ENCODE assay signal across 14 cellular contexts in the genomic region with DNA sequence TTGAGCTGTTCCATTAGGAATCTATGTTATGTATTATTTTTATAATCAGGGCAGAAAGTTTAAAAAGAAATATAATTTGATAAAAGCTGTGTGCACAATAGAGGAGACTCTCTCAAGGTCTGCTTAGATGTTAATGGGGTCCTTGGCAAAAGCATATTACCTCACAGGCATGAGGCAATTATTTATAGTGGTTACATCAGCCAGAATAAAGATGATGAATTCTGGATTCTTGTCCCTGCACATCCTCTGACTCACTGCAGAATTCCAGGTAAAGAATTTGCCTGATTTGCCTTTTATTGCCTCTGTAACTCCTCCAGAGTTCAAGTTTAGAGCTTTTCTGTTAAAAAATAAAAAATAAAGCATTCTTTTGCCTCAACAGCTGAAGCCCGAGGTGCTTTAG.
DNase-seq lines count a peak whose midpoint lies in the region; ATAC-seq and TF ChIP-seq lines count a peak whose summit lies in the region.
"Had no signal": no experiment of that assay in that cellular context is flagged by ENCODE, and none has a peak within 500 bp of the region (broad histone marks: within the 10 kb centered on the region; RNA-seq: fewer than 3 reads in every experiment).

No MANE protein-coding gene starts in this region.

- H3K27me3 Mint-ChIP-seq in type B pancreatic cell = no peaks in the 10 kb centered on the region

- no peaks in the 10 kb centered on the region for H3K9me3 ChIP-seq in right cardiac atrium (ENCODE audit: control insufficient read depth, low read length)
- no peaks in the 10 kb centered on the region for H3K9me3 ChIP-seq in SK-N-MC (ENCODE audit: low read depth, low read length)
- no peaks in the 10 kb centered on the region for H3K9me3 ChIP-seq in gastroesophageal sphincter
- H3K9me3 ChIP-seq: Peyer's patch, uterus had no signal

- no peak for TF ChIP-seq EP300 in gastroesophageal sphincter (IDR thresholded peaks at IDR 0.05)

- TF ChIP-seq POLR2A in gastroesophageal sphincter (IDR thresholded peaks at IDR 0.05) = no peak

- H3K27ac Mint-ChIP-seq in type B pancreatic cell = peak overlapping the region; percentile 75
- H3K27ac Mint-ChIP-seq: naive B cell had no signal

- TF ChIP-seq CTCF in fibroblast of mammary gland (conservative IDR thresholded peaks at IDR 0.05; ENCODE audit: control insufficient read depth, insufficient read depth, low read depth, low read length) (no peak), type B pancreatic cell (conservative IDR thresholded peaks at IDR 0.05) (no peak), gastroesophageal sphincter (IDR thresholded peaks at IDR 0.05) (no peak)

- H3K4me1 ChIP-seq in right cardiac atrium (ENCODE audit: control insufficient read depth, insufficient read depth, low read length) (peaks cover 6% of the 10 kb centered on the region), gastroesophageal sphincter (no peaks in the 10 kb centered on the region)
- H3K4me1 ChIP-seq: Peyer's patch, uterus had no signal

- H3K36me3 ChIP-seq in SK-N-MC (ENCODE audit: insufficient read depth, low read length) (no peaks in the 10 kb centered on the region), gastroesophageal sphincter (no peaks in the 10 kb centered on the region)
- H3K36me3 ChIP-seq: Peyer's patch, uterus had no signal

- H3K4me3 ChIP-seq in right cardiac atrium (ENCODE audit: low read length) (no peak overlapping the region), SK-N-MC (peak overlapping the region; percentile 10; the same call in 1 of the 2 replicates), fibroblast of mammary gland (ENCODE audit: control insufficient read depth, low read depth, low read length) (no peak overlapping the region), gastroesophageal sphincter (no peak overlapping the region)
- H3K4me3 ChIP-seq: Peyer's patch, uterus had no signal

- H3K4me3 Mint-ChIP-seq in type B pancreatic cell = no peak overlapping the region
- H3K4me3 Mint-ChIP-seq: naive B cell had no signal

- H3K4me1 Mint-ChIP-seq in type B pancreatic cell (ENCODE audit: unreplicated experiment) = peaks cover 4% of the 10 kb centered on the region
- H3K4me1 Mint-ChIP-seq: naive B cell had no signal

- peaks cover under 1% of the 10 kb centered on the region for H3K9me3 Mint-ChIP-seq in type B pancreatic cell

- DNase-seq in left cardiac atrium (no peak), right cardiac atrium (no peak), SK-N-MC (ENCODE audit: low read depth, low spot score) (peak; percentile 45), fibroblast of mammary gland (ENCODE audit: low read depth) (peak; percentile 46), type B pancreatic cell (ENCODE audit: extremely low spot score, unreplicated experiment) (no peak), NCI-H1417 (lab: John Stamatoyannopoulos, UW) (no peak), NCI-H526 treated with DMSO at 0.1 percent for 48 hours (lab: John Stamatoyannopoulos, UW) (no peak)
- DNase-seq: aorta, naive B cell, NCI-H1930, Peyer's patch, small intestine, uterus had no signal

- WGBS in right cardiac atrium = 91% methylated on average over 1 of the region's 1 CpG
- 53 to 100% methylated on average over 1 of the region's 1 CpG for WGBS in gastroesophageal sphincter (ENCODE audit: low coverage in 1 of 2), 2 donors

- peak overlapping the region; percentile 66 for H3K9ac ChIP-seq in SK-N-MC (ENCODE audit: insufficient read length)

- intact Hi-C loops in left cardiac atrium (cut with DNase I) = no loop called here
- intact Hi-C loops in right cardiac atrium (cut with DNase I) = no loop called here

- no peaks in the 10 kb centered on the region for H3K27me3 ChIP-seq in right cardiac atrium (ENCODE audit: control insufficient read depth, insufficient read depth)
- no peaks in the 10 kb centered on the region for H3K27me3 ChIP-seq in gastroesophageal sphincter
- H3K27me3 ChIP-seq: Peyer's patch, uterus had no signal

- H3K27ac ChIP-seq in right cardiac atrium (ENCODE audit: low read length) (no peak overlapping the region), SK-N-MC (peak overlapping the region; percentile 52; the same call in 1 of the 2 replicates), gastroesophageal sphincter (no peak overlapping the region)
- H3K27ac ChIP-seq: Peyer's patch had no signal

- ATAC-seq in left cardiac atrium (peak; percentile 23 to 80), right cardiac atrium (no peak), gastroesophageal sphincter (no peak)

- no peaks in the 10 kb centered on the region for H3K36me3 Mint-ChIP-seq in type B pancreatic cell
- H3K36me3 Mint-ChIP-seq: naive B cell had no signal

Comparison
In these comparisons a context has a peak if more than half of its experiments do, and no peak if none do; other contexts are left out.
1. ATAC-seq: peak in left cardiac atrium (2 of 2); none in right cardiac atrium (0 of 2) and gastroesophageal sphincter (single experiment).
2. DNase-seq: peak in SK-N-MC (single experiment) and fibroblast of mammary gland (single experiment); none in left cardiac atrium (single experiment), right cardiac atrium (0 of 3), type B pancreatic cell (single experiment), NCI-H1417 (0 of 3) and NCI-H526 treated with DMSO at 0.1 percent for 48 hours (single experiment).